In the genomic region with DNA sequence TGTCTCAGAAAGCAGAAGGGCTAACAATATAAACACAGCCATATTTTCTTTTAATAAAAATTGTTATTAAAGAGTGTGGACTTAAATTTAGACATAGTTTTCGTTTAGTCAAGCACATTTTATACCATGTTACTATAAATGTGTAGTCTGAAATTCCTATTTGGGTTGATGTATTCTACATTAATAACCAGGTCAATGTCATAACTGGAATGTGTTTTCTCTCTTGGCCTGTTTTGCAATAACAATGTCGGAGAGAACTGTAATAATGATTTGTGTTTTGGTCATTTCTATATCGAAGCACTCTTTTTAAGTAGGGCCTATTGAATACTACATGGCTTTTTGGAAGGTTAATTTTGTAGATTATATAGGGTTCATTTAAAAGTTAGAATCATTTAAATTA, we compare ENCODE assay signal across 25 cellular contexts. TPM values are rescaled to one million over a fixed set of nuclear protein-coding genes. Genes with fewer than 3 reads are reported as not detected.
DNase-seq lines count a peak whose midpoint lies in the region; ATAC-seq and TF ChIP-seq lines count a peak whose summit lies in the region.
"Had no signal": no experiment of that assay in that cellular context is flagged by ENCODE, and none has a peak within 500 bp of the region (broad histone marks: within the 10 kb centered on the region; RNA-seq: fewer than 3 reads in every experiment).

No MANE protein-coding gene starts in this region.

- peak overlapping the region; percentile 45 for H3K4me3 Mint-ChIP-seq in HFFc6
- H3K4me3 Mint-ChIP-seq: CD14-positive monocyte had no signal

- peak overlapping the region; percentile 52; the same call in 1 of the 2 replicates for H3K27ac Mint-ChIP-seq in HFFc6

- H3K27ac ChIP-seq in ascending aorta = peak overlapping the region in 1 of 2 donors; percentile 97
- peak overlapping the region; percentile 91 to 99 (median 98) for H3K27ac ChIP-seq in gastrocnemius medialis
- H3K27ac ChIP-seq: RWPE1 had no signal

- ATAC-seq in gastrocnemius medialis = no peak
- ATAC-seq in GM21723 (IDR thresholded peaks at IDR 0.05; ENCODE audit: unreplicated experiment) = no peak

- peaks cover 59% of the 10 kb centered on the region for H3K4me1 Mint-ChIP-seq in HFFc6 (ENCODE audit: low read depth)

- peaks cover 0 to 18% of the 10 kb centered on the region in 2 donors for H3K4me1 ChIP-seq in ascending aorta
- peaks cover 36 to 40% of the 10 kb centered on the region in 2 donors for H3K4me1 ChIP-seq in gastrocnemius medialis

- TF ChIP-seq CTCF in HFFc6 (IDR thresholded peaks at IDR 0.05) (no peak), ascending aorta (IDR thresholded peaks at IDR 0.05) (no peak), fibroblast of the aortic adventitia (IDR thresholded peaks at IDR 0.05; ENCODE audit: insufficient read depth, low read length) (no peak), gastrocnemius medialis (IDR thresholded peaks at IDR 0.05 in 4 of 5, conservative IDR thresholded peaks at IDR 0.05 in 1 of 5) (no peak)

- H3K4me3 ChIP-seq in ascending aorta (peak overlapping the region; percentile 14 to 84), fibroblast of the aortic adventitia (ENCODE audit: low read depth, low read length) (peak overlapping the region; percentile 13), gastrocnemius medialis (peak overlapping the region in 3 of 4 donors; percentile 1 to 19 (median 2))
- H3K4me3 ChIP-seq: lung had no signal

- H3K27me3 ChIP-seq in ascending aorta (no peaks in the 10 kb centered on the region), gastrocnemius medialis (no peaks in the 10 kb centered on the region)

- H3K27me3 Mint-ChIP-seq in HFFc6 (ENCODE audit: insufficient read depth) = no peaks in the 10 kb centered on the region

- in situ Hi-C loops in gastrocnemius medialis (cut with MboI; ENCODE audit: low sequenced_read_pairs in 4 of 4) = no loop called here

- H3K36me3 Mint-ChIP-seq in HFFc6 (ENCODE audit: low read depth) = peaks cover 47% of the 10 kb centered on the region

- no peak for DNase-seq in HFFc6
- no peak for DNase-seq in ascending aorta (ENCODE audit: low spot score in 2 of 2)
- DNase-seq in fibroblast of the aortic adventitia (ENCODE audit: low read depth) = no peak
- DNase-seq in gastrocnemius medialis = no peak
- DNase-seq in C1 segment of cervical spinal cord (lab: John Stamatoyannopoulos, UW) = no peak
- DNase-seq in T-helper 9 cell = no peak
- DNase-seq in SHP77 treated with DMSO at 0.1 percent for 48 hours (lab: John Stamatoyannopoulos, UW) = no peak
- DNase-seq: activated CD4-positive, alpha-beta T cell treated with anti-CD3 and anti-CD28 coated beads for 48 hours; activated naive CD4-positive, alpha-beta T cell; activated T-cell treated with anti-CD3 and anti-CD28 coated beads, Interleukin-2, amount 50 U/mL, for 48 hours; amygdala; dermis blood vessel endothelial cell; foreskin melanocyte; HCEC 1CT; islet precursor cell; NCI-H2081 treated with DMSO at 0.1 percent for 48 hours; NCI-H774; SK-N-SH; stimulated activated CD4-positive, alpha-beta T cell treated with anti-CD3 and anti-CD28 coated beads, Interleukin-12 subunit alpha, Interleukin-12 subunit beta, amount 100 ng/mL, for 4 hours; stimulated activated naive CD4-positive, alpha-beta T cell treated with Interleukin-2 at 50 U/mL for 16 hours; T-helper 2 cell had no signal

- H3K9me3 Mint-ChIP-seq in HFFc6 = peaks cover 11% of the 10 kb centered on the region

- no peaks in the 10 kb centered on the region for H3K36me3 ChIP-seq in ascending aorta
- H3K36me3 ChIP-seq in gastrocnemius medialis = no peaks in the 10 kb centered on the region

- TF ChIP-seq POLR2A in gastrocnemius medialis (IDR thresholded peaks at IDR 0.05) = no peak

- H3K9me3 ChIP-seq in ascending aorta (no peaks in the 10 kb centered on the region), gastrocnemius medialis (no peaks in the 10 kb centered on the region)
- H3K9me3 ChIP-seq: SK-N-SH had no signal

- intact Hi-C loops in ascending aorta (cut with DNase I) = loop anchor here (2.0 to 10.0 kb wide), 3 partner anchors 15 to 795 kb away; a partner anchor contains a TSS
- intact Hi-C loops in gastrocnemius medialis (cut with DNase I; ENCODE audit: low total_unique reads) = loop anchor here (10.0 kb wide), 2 partner anchors 345 to 485 kb away; a partner anchor contains a TSS

RNA-seq across cellular contexts. Expression of a gene that starts 5.5 kb away (rescaled TPM):
- total RNA-seq in HFFc6 (2021; fragmentation: NEBNext Ultra II Directional; extraction: Animal tissue kit (Norgen Biotek cat#: 25700)) = 100 to 1,000 TPM in 1 of 6 experiments, 10 to 100 TPM in 5; 86.4 to 108 (median 95.1) TPM
- total RNA-seq in ascending aorta (25.5 TPM), fibroblast of the aortic adventitia (ENCODE audit: low replicate concordance) (75.5 and 124 TPM in 2 replicates), gastrocnemius medialis (100 to 1,000 TPM; 213 to 328 (median 254) TPM)

RNA-seq across cellular contexts. Expression of a gene that starts 56.6 kb away (rescaled TPM):
- total RNA-seq in HFFc6 (2021; fragmentation: NEBNext Ultra II Directional; extraction: Animal tissue kit (Norgen Biotek cat#: 25700)) = 100 to 1,000 TPM; 157 to 169 (median 168) TPM
- total RNA-seq in ascending aorta (88.9 TPM), fibroblast of the aortic adventitia (ENCODE audit: low replicate concordance) (177 and 407 TPM in 2 replicates), gastrocnemius medialis (100 to 1,000 TPM; 123 to 226 (median 132) TPM)
